1 cellular context compared by ENCODE assay signal in the genomic region with DNA sequence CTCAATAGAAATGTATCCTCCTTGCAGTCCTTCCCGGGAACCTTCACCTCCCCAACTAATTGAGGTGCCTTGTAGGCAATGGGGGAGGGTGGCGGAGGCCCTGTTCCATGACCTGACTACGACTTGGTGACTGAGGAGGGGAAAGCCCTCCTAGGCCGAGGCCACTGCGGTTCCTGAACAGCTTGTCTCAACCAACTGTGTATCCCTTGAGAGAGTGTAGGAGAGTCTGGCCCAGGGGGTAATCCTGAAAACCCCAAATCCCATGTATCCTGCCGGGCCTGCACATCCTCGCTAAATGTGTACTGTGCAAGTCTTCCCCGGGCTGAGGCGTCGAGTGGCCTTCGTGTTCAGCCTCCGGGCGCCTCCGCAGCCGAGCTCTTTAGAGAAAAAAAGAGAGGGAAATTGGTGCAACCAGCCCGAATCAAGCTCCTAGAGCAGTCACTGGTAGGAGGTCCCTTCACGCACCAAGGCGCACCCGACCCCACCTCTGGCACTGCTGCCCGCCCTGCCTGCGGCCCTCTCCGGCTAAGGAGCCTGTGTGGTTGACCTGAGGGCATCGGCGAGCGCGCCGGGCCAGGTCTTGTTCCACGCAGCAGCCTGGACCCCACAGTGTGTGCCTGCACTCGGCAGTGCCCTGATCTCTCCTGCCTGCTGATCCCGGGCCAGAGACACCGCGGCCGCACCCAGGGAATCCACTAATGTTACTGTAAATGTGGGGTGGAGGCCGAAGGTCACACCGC.
TF ChIP-seq lines count a peak whose summit lies in the region.

No MANE protein-coding gene starts in this region.

TF ChIP-seq in SK-N-SH treated with all-trans-retinoic acid at 6 μM for 48 hours, 23 proteins besides CTCF, POLR2A, EP300 and RAD21 (continued from another document):
- TF ChIP-seq, protein P1, sequence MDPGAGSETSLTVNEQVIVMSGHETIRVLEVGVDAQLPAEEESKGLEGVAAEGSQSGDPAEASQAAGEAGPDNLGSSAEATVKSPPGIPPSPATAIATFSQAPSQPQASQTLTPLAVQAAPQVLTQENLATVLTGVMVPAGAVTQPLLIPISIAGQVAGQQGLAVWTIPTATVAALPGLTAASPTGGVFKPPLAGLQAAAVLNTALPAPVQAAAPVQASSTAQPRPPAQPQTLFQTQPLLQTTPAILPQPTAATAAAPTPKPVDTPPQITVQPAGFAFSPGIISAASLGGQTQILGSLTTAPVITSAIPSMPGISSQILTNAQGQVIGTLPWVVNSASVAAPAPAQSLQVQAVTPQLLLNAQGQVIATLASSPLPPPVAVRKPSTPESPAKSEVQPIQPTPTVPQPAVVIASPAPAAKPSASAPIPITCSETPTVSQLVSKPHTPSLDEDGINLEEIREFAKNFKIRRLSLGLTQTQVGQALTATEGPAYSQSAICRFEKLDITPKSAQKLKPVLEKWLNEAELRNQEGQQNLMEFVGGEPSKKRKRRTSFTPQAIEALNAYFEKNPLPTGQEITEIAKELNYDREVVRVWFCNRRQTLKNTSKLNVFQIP (CRISPR knock-in tag; IDR thresholded peaks at IDR 0.05; ENCODE audit: borderline replicate concordance, low read depth): no peak
- TF ChIP-seq, protein P2, sequence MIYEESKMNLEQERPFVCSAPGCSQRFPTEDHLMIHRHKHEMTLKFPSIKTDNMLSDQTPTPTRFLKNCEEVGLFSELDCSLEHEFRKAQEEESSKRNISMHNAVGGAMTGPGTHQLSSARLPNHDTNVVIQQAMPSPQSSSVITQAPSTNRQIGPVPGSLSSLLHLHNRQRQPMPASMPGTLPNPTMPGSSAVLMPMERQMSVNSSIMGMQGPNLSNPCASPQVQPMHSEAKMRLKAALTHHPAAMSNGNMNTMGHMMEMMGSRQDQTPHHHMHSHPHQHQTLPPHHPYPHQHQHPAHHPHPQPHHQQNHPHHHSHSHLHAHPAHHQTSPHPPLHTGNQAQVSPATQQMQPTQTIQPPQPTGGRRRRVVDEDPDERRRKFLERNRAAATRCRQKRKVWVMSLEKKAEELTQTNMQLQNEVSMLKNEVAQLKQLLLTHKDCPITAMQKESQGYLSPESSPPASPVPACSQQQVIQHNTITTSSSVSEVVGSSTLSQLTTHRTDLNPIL (CRISPR knock-in tag; IDR thresholded peaks at IDR 0.05; ENCODE audit: low read depth): no peak
- TF ChIP-seq ZNF8 (CRISPR knock-in tag; IDR thresholded peaks at IDR 0.05): no peak
- TF ChIP-seq PPARA (CRISPR knock-in tag; IDR thresholded peaks at IDR 0.05; ENCODE audit: borderline replicate concordance): no peak
- no peak for TF ChIP-seq ZC3H10 (CRISPR knock-in tag; IDR thresholded peaks at IDR 0.05)
- no peak for TF ChIP-seq ISL1 (CRISPR knock-in tag; IDR thresholded peaks at IDR 0.05)
- no peak for TF ChIP-seq TOX (CRISPR knock-in tag; IDR thresholded peaks at IDR 0.05; ENCODE audit: borderline replicate concordance)
- TF ChIP-seq RARB (CRISPR knock-in tag; IDR thresholded peaks at IDR 0.05): no peak
- no peak for TF ChIP-seq GLIS3 (CRISPR knock-in tag; IDR thresholded peaks at IDR 0.05)
- no peak for TF ChIP-seq ZFP3 (CRISPR knock-in tag; IDR thresholded peaks at IDR 0.05)
